Comparison of ENCODE assay signal across 14 cellular contexts in genomic region chr16:2460916-2461315, GRCh38. TPM values are rescaled to one million over a fixed set of nuclear protein-coding genes. Genes with fewer than 3 reads are reported as not detected.
DNase-seq lines count a peak whose midpoint lies in the region; ATAC-seq, FAIRE-seq and TF ChIP-seq lines count a peak whose summit lies in the region.
"Had no signal": no experiment of that assay in that cellular context is flagged by ENCODE, and none has a peak within 500 bp of the region (broad histone marks: within the 10 kb centered on the region; RNA-seq: fewer than 3 reads in every experiment).

No MANE protein-coding gene starts in this region.

- intact Hi-C loops in activated naive CD4-positive, alpha-beta T cell treated with anti-CD3 and anti-CD28 coated beads for 36 hours (cut with micrococcal nuclease), result loop anchor here (1.0 kb wide), 1 partner anchor 13 kb away; no protein-coding TSS in a partner anchor
- intact Hi-C loops in PC-9 (cut with micrococcal nuclease; ENCODE audit: unreplicated experiment), result no loop called here

- CTCF ChIA-PET in activated naive CD4-positive, alpha-beta T cell treated with anti-CD3 and anti-CD28 coated beads for 36 hours (lab: Charles Lee), result no interaction called here
- CTCF ChIA-PET in PC-9 (lab: Charles Lee), result interaction anchor here (0.5 kb wide), 1 partner anchor 43 kb away, joined by 3 read pairs; no protein-coding TSS in a partner anchor

- H3K27ac Mint-ChIP-seq in activated naive CD4-positive, alpha-beta T cell treated with anti-CD3 and anti-CD28 coated beads for 36 hours, result no peak overlapping the region
- H3K27ac Mint-ChIP-seq in stimulated activated effector memory CD8-positive, alpha-beta T cell treated with anti-CD3 and anti-CD28 coated beads, Interleukin-12 subunit alpha, Interleukin-12 subunit beta, amount 100 ng/mL, for 72 hours, result no peak overlapping the region

- no peak for TF ChIP-seq POLR2A in tibial nerve (IDR thresholded peaks at IDR 0.05)

- TF ChIP-seq CTCF in PC-9 (conservative IDR thresholded peaks at IDR 0.05), result no peak
- no peak for TF ChIP-seq CTCF in epithelial cell of proximal tubule (conservative IDR thresholded peaks at IDR 0.05; ENCODE audit: low read depth, low read length)
- no peak for TF ChIP-seq CTCF in tibial nerve (IDR thresholded peaks at IDR 0.05)

- H3K79me2 ChIP-seq in PC-9 (ENCODE audit: low read depth), result peaks cover 7% of the 10 kb centered on the region

- peak overlapping the region; percentile 61; the same call in 1 of the 2 replicates for H3K4me3 ChIP-seq in PC-9
- peak overlapping the region; percentile 74 for H3K4me3 ChIP-seq in epithelial cell of proximal tubule (ENCODE audit: low read depth, low read length)
- no peak overlapping the region for H3K4me3 ChIP-seq in small intestine (ENCODE audit: low read depth in 1 of 2, low read length in 2 of 2)
- H3K4me3 ChIP-seq in tibial nerve, result no peak overlapping the region

- no peaks in the 10 kb centered on the region for H3K27me3 ChIP-seq in PC-9 (ENCODE audit: insufficient read depth, low read depth)
- H3K27me3 ChIP-seq in small intestine (ENCODE audit: control insufficient read depth in 2 of 2, insufficient read depth in 2 of 2, low read length in 2 of 2), result no peaks in the 10 kb centered on the region
- H3K27me3 ChIP-seq in tibial nerve, result no peaks in the 10 kb centered on the region

- peak overlapping the region; percentile 63 for H3K4me3 Mint-ChIP-seq in activated naive CD4-positive, alpha-beta T cell treated with anti-CD3 and anti-CD28 coated beads for 36 hours
- H3K4me3 Mint-ChIP-seq in stimulated activated effector memory CD8-positive, alpha-beta T cell treated with anti-CD3 and anti-CD28 coated beads, Interleukin-12 subunit alpha, Interleukin-12 subunit beta, amount 100 ng/mL, for 72 hours, result peak overlapping the region; percentile 87

- TF ChIP-seq EP300 in tibial nerve (IDR thresholded peaks at IDR 0.05), result no peak

- FAIRE-seq in small intestine (lab: Jason Lieb, UNC), result no peak

- no peak for DNase-seq in activated naive CD4-positive, alpha-beta T cell treated with anti-CD3 and anti-CD28 coated beads for 36 hours
- DNase-seq in activated naive CD4-positive, alpha-beta T cell treated with Interleukin-2 at 50 U/mL for 16 hours, result no peak
- DNase-seq in PC-9 (no peak), epithelial cell of proximal tubule (ENCODE audit: low read depth) (no peak), small intestine (no peak), tibial nerve (ENCODE audit: low spot score in 2 of 2) (no peak)
- no peak for DNase-seq in stimulated activated effector memory CD8-positive, alpha-beta T cell treated with anti-CD3 and anti-CD28 coated beads, Interleukin-12 subunit alpha, Interleukin-12 subunit beta, amount 100 ng/mL, for 72 hours (ENCODE audit: low spot score in 2 of 2)
- DNase-seq: activated CD8-positive, alpha-beta memory T cell treated with anti-CD3 and anti-CD28 coated beads, Interleukin-2, amount 50 U/mL, for 48 hours; CD4-positive, CD25-positive, alpha-beta regulatory T cell; effector CD4-positive, alpha-beta T cell; islet precursor cell; NCI-H2081 had no signal

- H3K36me3 ChIP-seq in PC-9 (ENCODE audit: low read depth) (no peaks in the 10 kb centered on the region), small intestine (ENCODE audit: control insufficient read depth in 2 of 2, insufficient read depth in 2 of 2, low read length in 2 of 2) (no peaks in the 10 kb centered on the region), tibial nerve (peaks cover 0 to 15% (median 0%) of the 10 kb centered on the region in 3 donors)

- no peak overlapping the region for H3K27ac ChIP-seq in PC-9
- H3K27ac ChIP-seq in small intestine (ENCODE audit: low read depth in 1 of 2, low read length in 1 of 2), result no peak overlapping the region
- H3K27ac ChIP-seq in tibial nerve, result no peak overlapping the region

- H3F3A ChIP-seq in PC-9 (ENCODE audit: insufficient read depth, low read depth), result peaks cover 38% of the 10 kb centered on the region

- no peaks in the 10 kb centered on the region for H3K9me2 ChIP-seq in PC-9 (ENCODE audit: insufficient read depth)

- no TSS peak for BruUV-seq in PC-9 (replicated peaks; lab: Mats Ljungman, UMichigan)

- no peaks in the 10 kb centered on the region for H3K9me3 Mint-ChIP-seq in activated naive CD4-positive, alpha-beta T cell treated with anti-CD3 and anti-CD28 coated beads for 36 hours
- no peaks in the 10 kb centered on the region for H3K9me3 Mint-ChIP-seq in stimulated activated effector memory CD8-positive, alpha-beta T cell treated with anti-CD3 and anti-CD28 coated beads, Interleukin-12 subunit alpha, Interleukin-12 subunit beta, amount 100 ng/mL, for 72 hours
- H3K9me3 Mint-ChIP-seq: CD4-positive, CD25-positive, alpha-beta regulatory T cell had no signal

- peak overlapping the region; percentile 94 for H3K4me2 ChIP-seq in PC-9

- peaks cover 11% of the 10 kb centered on the region for H3K4me1 Mint-ChIP-seq in activated naive CD4-positive, alpha-beta T cell treated with anti-CD3 and anti-CD28 coated beads for 36 hours (ENCODE audit: low read depth)
- peaks cover 15% of the 10 kb centered on the region for H3K4me1 Mint-ChIP-seq in stimulated activated effector memory CD8-positive, alpha-beta T cell treated with anti-CD3 and anti-CD28 coated beads, Interleukin-12 subunit alpha, Interleukin-12 subunit beta, amount 100 ng/mL, for 72 hours

- H3K27me3 Mint-ChIP-seq in activated naive CD4-positive, alpha-beta T cell treated with anti-CD3 and anti-CD28 coated beads for 36 hours (ENCODE audit: low read depth), result no peaks in the 10 kb centered on the region

- peaks cover 12% of the 10 kb centered on the region for H3K36me3 Mint-ChIP-seq in activated naive CD4-positive, alpha-beta T cell treated with anti-CD3 and anti-CD28 coated beads for 36 hours (ENCODE audit: low read depth)
- peaks cover 35% of the 10 kb centered on the region for H3K36me3 Mint-ChIP-seq in stimulated activated effector memory CD8-positive, alpha-beta T cell treated with anti-CD3 and anti-CD28 coated beads, Interleukin-12 subunit alpha, Interleukin-12 subunit beta, amount 100 ng/mL, for 72 hours
- H3K36me3 Mint-ChIP-seq: CD4-positive, CD25-positive, alpha-beta regulatory T cell had no signal

- H3K9me3 ChIP-seq in PC-9 (ENCODE audit: insufficient read depth, low read depth), result no peaks in the 10 kb centered on the region
- no peaks in the 10 kb centered on the region for H3K9me3 ChIP-seq in small intestine (ENCODE audit: control insufficient read depth, low read depth)
- H3K9me3 ChIP-seq in tibial nerve, result no peaks in the 10 kb centered on the region

- 88% methylated on average over 13 of the region's 13 CpGs for WGBS in small intestine, 3 donors
- 70 to 78% methylated on average over 10 to 13 of the region's 13 CpGs for WGBS in tibial nerve, 2 donors

- H2AFZ ChIP-seq in PC-9, result no peak overlapping the region

- ATAC-seq in stimulated activated effector memory CD8-positive, alpha-beta T cell treated with anti-CD3 and anti-CD28 coated beads, Interleukin-12 subunit alpha, Interleukin-12 subunit beta, amount 100 ng/mL, for 72 hours, result no peak
- no peak for ATAC-seq in HG03460 (IDR thresholded peaks at IDR 0.05; ENCODE audit: unreplicated experiment)

- 0 out of 2 replicates have a peak, but pooled peaks cover 4% of the 10 kb centered on the region for H4K20me1 ChIP-seq in PC-9 (ENCODE audit: insufficient read depth)

- POLR2A ChIA-PET in PC-9 (lab: Charles Lee; ENCODE audit: unreplicated experiment), result no interaction called here

- peaks cover 19% of the 10 kb centered on the region for H3K4me1 ChIP-seq in PC-9 (replicated peaks; ENCODE audit: insufficient read depth)
- peaks cover 2 to 5% of the 10 kb centered on the region in 2 donors for H3K4me1 ChIP-seq in small intestine (ENCODE audit: control insufficient read depth in 2 of 2, insufficient read depth in 1 of 2, low read depth in 1 of 2, low read length in 1 of 2)
- H3K4me1 ChIP-seq in tibial nerve, result peaks cover 0 to 17% (median 9%) of the 10 kb centered on the region in 4 donors

RNA-seq across cellular contexts. Expression of gene TEDC2, which starts 1.0 kb away (rescaled TPM):
- 10 to 100 TPM; 24.2 to 24.8 TPM for total RNA-seq in activated naive CD4-positive, alpha-beta T cell treated with anti-CD3 and anti-CD28 coated beads for 36 hours
- 26.3 and 28.0 TPM in 2 replicates for total RNA-seq in PC-9 (2021)
- 26.0 and 40.4 TPM in 2 replicates for total RNA-seq in epithelial cell of proximal tubule
- 1 to 10 TPM in 2 of 3 donors, under 1 TPM in 1; 0.67 to 7.7 (median 1.1) TPM for polyA plus RNA-seq in small intestine
- total RNA-seq in tibial nerve, result 1 to 10 TPM in 3 of 4 donors, not detected in 1; 1.3 to 2.5 (median 1.8) TPM
- total RNA-seq: CD4-positive, CD25-positive, alpha-beta regulatory T cell had no signal

RNA-seq across cellular contexts. Expression of gene NTN3, which starts 10.2 kb away (rescaled TPM):
- not detected for total RNA-seq in activated naive CD4-positive, alpha-beta T cell treated with anti-CD3 and anti-CD28 coated beads for 36 hours
- total RNA-seq in PC-9 (2021), result 0.87 and 0.90 TPM in 2 replicates
- 0.23 TPM in 1 of 2 replicates, not detected in the other for total RNA-seq in epithelial cell of proximal tubule
- polyA plus RNA-seq in small intestine, result under 1 TPM in 1 of 3 donors, not detected in 2; 0.04 TPM
- under 1 TPM in 1 of 4 donors, not detected in 3; 0.39 TPM for total RNA-seq in tibial nerve
- total RNA-seq: CD4-positive, CD25-positive, alpha-beta regulatory T cell; pulmonary artery endothelial cell had no signal
- polyA plus RNA-seq: CD4-positive, CD25-positive, alpha-beta regulatory T cell had no signal

RNA-seq across cellular contexts. Expression of gene TBC1D24, which starts 14.0 kb away (rescaled TPM):
- total RNA-seq in activated naive CD4-positive, alpha-beta T cell treated with anti-CD3 and anti-CD28 coated beads for 36 hours, result 1 to 10 TPM; 8.1 to 8.6 TPM
- total RNA-seq in PC-9 (2021), result 30.0 and 34.2 TPM in 2 replicates
- 7.8 and 9.1 TPM in 2 replicates for total RNA-seq in epithelial cell of proximal tubule
- 1 to 10 TPM in 2 of 3 donors, under 1 TPM in 1; 0.81 to 4.8 (median 1.6) TPM for polyA plus RNA-seq in small intestine
- total RNA-seq in tibial nerve, result 10 to 100 TPM; 12.0 to 18.3 (median 16.3) TPM

RNA-seq across cellular contexts. Expression of gene CCNF, which starts 31.7 kb away (rescaled TPM):
- total RNA-seq in activated naive CD4-positive, alpha-beta T cell treated with anti-CD3 and anti-CD28 coated beads for 36 hours, result 10 to 100 TPM; 73.5 to 74.5 TPM
- total RNA-seq in PC-9 (2021) (53.4 and 69.0 TPM in 2 replicates), epithelial cell of proximal tubule (47.5 and 53.4 TPM in 2 replicates), tibial nerve (1 to 10 TPM; 1.6 to 3.0 (median 2.0) TPM)
- 10 to 100 TPM in 1 of 3 donors, 1 to 10 TPM in 1, under 1 TPM in 1; 0.89 to 12.4 (median 1.1) TPM for polyA plus RNA-seq in small intestine

RNA-seq across cellular contexts. Expression of gene ATP6V0C, which starts 52.8 kb away (rescaled TPM):
- total RNA-seq in activated naive CD4-positive, alpha-beta T cell treated with anti-CD3 and anti-CD28 coated beads for 36 hours, result 10 to 100 TPM; 81.9 TPM
- 205 and 249 TPM in 2 replicates for total RNA-seq in PC-9 (2021)
- total RNA-seq in epithelial cell of proximal tubule, result 32.4 and 46.6 TPM in 2 replicates
- 100 to 1,000 TPM in 1 of 3 donors, 10 to 100 TPM in 2; 74.5 to 187 (median 98.1) TPM for polyA plus RNA-seq in small intestine
- 10 to 100 TPM; 48.1 to 73.0 (median 61.1) TPM for total RNA-seq in tibial nerve

Comparison
In these comparisons a context has a peak if more than half of its experiments do, and no peak if none do; other contexts are left out.
1. H3K4me3 ChIP-seq: peak in PC-9 (single experiment) and epithelial cell of proximal tubule (single experiment); none in small intestine (0 of 2) and tibial nerve (0 of 4).